Comparison of ENCODE assay signal across 32 cellular contexts in genomic region chr2:229231885-229232284, GRCh38. TPM values are rescaled to one million over a fixed set of nuclear protein-coding genes. Genes with fewer than 3 reads are reported as not detected.
"Had no signal": no experiment of that assay in that cellular context is flagged by ENCODE, and none has a peak within 500 bp of the region (broad histone marks: within the 10 kb centered on the region; RNA-seq: fewer than 3 reads in every experiment).

No MANE protein-coding gene starts in this region.

- H3K27me3 ChIP-seq: adrenal gland, body of pancreas, breast epithelium, Peyer's patch had no signal

- DNase-seq: activated B cell treated with CpG ODN at 0.5 μM for 24 hours; activated CD4-positive, alpha-beta memory T cell treated with anti-CD3 and anti-CD28 coated beads for 36 hours; activated CD4-positive, alpha-beta T cell treated with anti-CD3 and anti-CD28 coated beads for 4 hours; activated CD4-positive, alpha-beta T cell treated with anti-CD3 and anti-CD28 coated beads, Interleukin-2, amount 50 U/mL, for 1 hour; activated CD4-positive, CD25-positive, alpha-beta regulatory T cell treated with anti-CD3 and anti-CD28 coated beads, Interleukin-2, amount 50 U/mL, for 72 hours; activated CD8-positive, alpha-beta memory T cell treated with anti-CD3 and anti-CD28 coated beads, Interleukin-2, amount 50 U/mL, for 4 hours; activated gamma-delta T cell treated with Interleukin-2 at 50 U/mL for 16 hours; activated naive CD4-positive, alpha-beta T cell treated with anti-CD3 and anti-CD28 coated beads for 36 hours; activated T-cell treated with anti-CD3 and anti-CD28 coated beads for 4 hours; activated T-cell treated with anti-CD3 and anti-CD28 coated beads, Interleukin-2, amount 50 U/mL, for 4 hours; adrenal gland; body of pancreas; Karpas-422; KBM-7; NCI-H1048; NCI-H1105 treated with DMSO at 0.1 percent for 48 hours; NCI-H1436 treated with DMSO at 0.1 percent for 48 hours; NCI-H1694 treated with DMSO at 0.1 percent for 48 hours; NCI-H2029; NCI-H345; PC-3; Peyer's patch; RPMI8226; SW 1271; T-helper 1 cell; T-helper 2 cell; T-helper 9 cell had no signal

- H3K4me1 ChIP-seq: breast epithelium, Peyer's patch had no signal

- H3K27ac ChIP-seq: adrenal gland, body of pancreas, Peyer's patch, VCaP had no signal

- H3K9me3 ChIP-seq: adrenal gland, body of pancreas, breast epithelium, Peyer's patch had no signal

- H3K4me3 ChIP-seq: adrenal gland, body of pancreas, breast epithelium, Peyer's patch had no signal

- ATAC-seq: activated naive CD4-positive, alpha-beta T cell treated with anti-CD3 and anti-CD28 coated beads, Interleukin-2, amount 50 U/mL, for 72 hours; activated T-cell treated with anti-CD3 and anti-CD28 coated beads, Interleukin-2, amount 50 U/mL, for 4 hours; body of pancreas; PC-3 had no signal

- H3K36me3 ChIP-seq: adrenal gland, breast epithelium, Peyer's patch had no signal

RNA-seq across cellular contexts. Expression of gene PID1, which starts 39.2 kb away (rescaled TPM):
- total RNA-seq: activated B cell treated with CpG ODN at 0.5 μM for 24 hours; activated CD4-positive, alpha-beta memory T cell treated with anti-CD3 and anti-CD28 coated beads for 36 hours; activated naive CD4-positive, alpha-beta T cell treated with anti-CD3 and anti-CD28 coated beads for 36 hours; activated naive CD4-positive, alpha-beta T cell treated with anti-CD3 and anti-CD28 coated beads, Interleukin-2, amount 50 U/mL, for 72 hours; activated T-helper 1 cell treated with anti-CD3 and anti-CD28 coated beads, Interleukin-12 subunit alpha, Interleukin-12 subunit beta, Interleukin-2, Interleukin-4 antibody, amounts not matched to agents 30 ng/mL and 10 ng/mL and 1 ng/mL, durations not matched to agents 14 hours and 24 hours and 36 hours had no signal
- polyA plus RNA-seq: IgD-negative memory B cell had no signal
